ENCODE assay signal across 21 cellular contexts in genomic region chr13:111270765-111271164, GRCh38. TPM values are rescaled to one million over a fixed set of nuclear protein-coding genes. Genes with fewer than 3 reads are reported as not detected.
DNase-seq lines count a peak whose midpoint lies in the region; ATAC-seq, FAIRE-seq and TF ChIP-seq lines count a peak whose summit lies in the region.
"Had no signal": no experiment of that assay in that cellular context is flagged by ENCODE, and none has a peak within 500 bp of the region (broad histone marks: within the 10 kb centered on the region; RNA-seq: fewer than 3 reads in every experiment).

No MANE protein-coding gene starts in this region.

- H3K36me3 Mint-ChIP-seq in osteocyte (ENCODE audit: unreplicated experiment) (peaks cover 39% of the 10 kb centered on the region), Caco-2 (ENCODE audit: insufficient read depth, unreplicated experiment) (peaks cover 55% of the 10 kb centered on the region)

- peak overlapping the region; percentile 57 for H3K27ac ChIP-seq in VCaP

- no peaks in the 10 kb centered on the region for H3K9me3 Mint-ChIP-seq in osteocyte (ENCODE audit: unreplicated experiment)
- no peaks in the 10 kb centered on the region for H3K9me3 Mint-ChIP-seq in Caco-2 (ENCODE audit: unreplicated experiment)
- H3K9me3 Mint-ChIP-seq: brain had no signal

- CTCF ChIA-PET in Caco-2 (lab: Charles Lee), result no interaction called here

- no peak for ATAC-seq in stimulated activated naive CD8-positive, alpha-beta T cell treated with anti-CD3 and anti-CD28 coated beads, Interleukin-15, Interleukin-2, amounts not matched to agents 100 U/mL and 50 U/mL, for 24 hours
- ATAC-seq: gastrocnemius medialis, left lobe of liver had no signal

- peaks cover 3% of the 10 kb centered on the region for H3K36me3 ChIP-seq in Caco-2 (ENCODE audit: control insufficient read depth, insufficient read depth, low read length)

- H3K4me1 ChIP-seq in Caco-2, result no peaks in the 10 kb centered on the region

- H3K4me3 Mint-ChIP-seq in osteocyte (ENCODE audit: unreplicated experiment), result peak overlapping the region; percentile 63
- H3K4me3 Mint-ChIP-seq in Caco-2 (ENCODE audit: unreplicated experiment), result no peak overlapping the region
- H3K4me3 Mint-ChIP-seq: brain had no signal

- H3K4me3 ChIP-seq in AG10803 (ENCODE audit: low read length) (no peak overlapping the region), Caco-2 (ENCODE audit: low read depth, low read length) (no peak overlapping the region)
- H3K4me3 ChIP-seq: gastrocnemius medialis, SJSA1 had no signal

- TF ChIP-seq POLR2A in H54 (IDR thresholded peaks at IDR 0.05; ENCODE audit: low read depth, low read length), result no peak

- H3K9me3 ChIP-seq in Caco-2, result no peaks in the 10 kb centered on the region
- H3K9me3 ChIP-seq: gastrocnemius medialis, SJSA1 had no signal

- H3K27me3 Mint-ChIP-seq in osteocyte (ENCODE audit: unreplicated experiment) (no peaks in the 10 kb centered on the region), Caco-2 (ENCODE audit: insufficient read depth, unreplicated experiment) (no peaks in the 10 kb centered on the region)
- H3K27me3 Mint-ChIP-seq: brain had no signal

- TF ChIP-seq CTCF in AG10803 (conservative IDR thresholded peaks at IDR 0.05; ENCODE audit: low read length) (no peak), VCaP (conservative IDR thresholded peaks at IDR 0.05) (no peak), osteocyte (IDR thresholded peaks at IDR 0.05) (no peak), Caco-2 (IDR thresholded peaks at IDR 0.05; ENCODE audit: insufficient read depth in 1 of 2, low read depth in 1 of 2, low read length in 1 of 2, severe bottlenecking in 1 of 2, unreplicated experiment in 1 of 2) (no peak)

- no TSS peak for BruUV-seq in Caco-2 (replicated peaks; lab: Mats Ljungman, UMichigan)

- DNase-seq in AG10803 (ENCODE audit: low read depth), result peak; percentile 38
- peak; percentile 18 for DNase-seq in fibroblast of gingiva (ENCODE audit: low read depth)
- no peak for DNase-seq in osteocyte (ENCODE audit: extremely low spot score, unreplicated experiment)
- DNase-seq in Caco-2, result no peak
- no peak for DNase-seq in stimulated activated naive CD8-positive, alpha-beta T cell treated with anti-CD3 and anti-CD28 coated beads, Interleukin-15, Interleukin-2, amounts not matched to agents 100 U/mL and 50 U/mL, for 24 hours
- DNase-seq in foreskin melanocyte, result no peak
- DNase-seq in H54 (ENCODE audit: insufficient read length, low spot score), result no peak
- DNase-seq: activated CD4-positive, alpha-beta T cell treated with anti-CD3 and anti-CD28 coated beads for 1 hour; effector CD8-positive, alpha-beta T cell; gastrocnemius medialis; H7; NCI-H187; NCI-H446 treated with DMSO at 0.1 percent for 48 hours; stimulated activated naive CD4-positive, alpha-beta T cell had no signal

- no peak for FAIRE-seq in H54 (lab: Jason Lieb, UNC)
- FAIRE-seq: G401.6 had no signal

- peaks cover 32% of the 10 kb centered on the region for H3K4me1 Mint-ChIP-seq in osteocyte (ENCODE audit: unreplicated experiment)
- no peaks in the 10 kb centered on the region for H3K4me1 Mint-ChIP-seq in Caco-2 (ENCODE audit: low read depth, unreplicated experiment)

- intact Hi-C loops in Caco-2 (cut with micrococcal nuclease; ENCODE audit: unreplicated experiment), result no loop called here

- H3K27ac Mint-ChIP-seq in osteocyte (ENCODE audit: unreplicated experiment) (peak overlapping the region; percentile 89), Caco-2 (ENCODE audit: unreplicated experiment) (no peak overlapping the region)

- POLR2A ChIA-PET in Caco-2 (lab: Charles Lee), result no interaction called here

- H3K27me3 ChIP-seq in Caco-2 (replicated peaks; ENCODE audit: control insufficient read depth, insufficient read depth, low read length), result no peaks in the 10 kb centered on the region
- H3K27me3 ChIP-seq: gastrocnemius medialis, SJSA1 had no signal

RNA-seq across cellular contexts. Expression of gene TEX29, which starts 49.7 kb away (rescaled TPM):
- total RNA-seq in osteocyte (1.9 TPM in 1 of 2 replicates, not detected in the other), Caco-2 (2022) (0.39 TPM in 1 of 2 replicates, not detected in the other)
- total RNA-seq: H7, M059J, urinary bladder had no signal

Comparison
In these comparisons a context has a peak if more than half of its experiments do, and no peak if none do; other contexts are left out.
1. DNase-seq: peak in AG10803 (single experiment) and fibroblast of gingiva (single experiment); none in osteocyte (single experiment), Caco-2 (0 of 2), stimulated activated naive CD8-positive, alpha-beta T cell treated with anti-CD3 and anti-CD28 coated beads, Interleukin-15, Interleukin-2, amounts not matched to agents 100 U/mL and 50 U/mL, for 24 hours (single experiment), foreskin melanocyte (single experiment) and H54 (single experiment).